Comparison of ENCODE assay signal across 21 cellular contexts in the genomic region with DNA sequence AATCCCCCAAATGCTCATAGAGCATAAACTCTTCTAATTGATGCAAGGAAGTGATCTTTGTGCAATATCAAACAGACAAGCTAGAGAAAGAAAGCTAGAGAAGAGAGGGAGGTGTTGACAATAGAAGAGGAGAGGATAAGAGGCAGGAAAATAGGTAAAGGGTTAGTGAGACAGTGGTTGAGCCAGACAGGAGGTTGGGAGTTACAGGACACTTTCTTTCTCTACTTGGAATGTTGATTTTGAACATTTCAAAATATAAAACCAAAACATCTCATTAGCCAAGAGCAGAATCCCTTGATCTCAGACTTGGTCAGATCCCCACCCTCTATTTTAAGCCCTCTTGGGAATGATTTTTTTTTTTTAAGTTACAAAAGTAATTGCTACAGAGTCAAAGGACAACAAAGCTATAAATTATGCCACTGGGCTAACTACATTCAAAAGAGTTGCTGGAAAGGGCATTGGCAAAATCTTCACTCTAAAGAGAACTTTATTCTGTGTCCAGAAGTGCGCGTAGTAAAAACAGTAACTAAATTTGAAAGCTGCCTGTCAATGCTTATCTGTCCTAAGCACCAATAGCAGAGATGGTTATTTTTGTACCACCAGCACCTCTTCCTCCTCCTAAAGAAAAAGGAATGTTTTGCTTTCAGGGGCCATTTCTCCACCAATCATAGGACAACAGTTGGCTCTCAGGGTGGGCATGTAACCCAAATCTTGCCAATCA.
DNase-seq lines count a peak whose midpoint lies in the region; TF ChIP-seq lines count a peak whose summit lies in the region.
"Had no signal": no experiment of that assay in that cellular context is flagged by ENCODE, and none has a peak within 500 bp of the region (broad histone marks: within the 10 kb centered on the region; RNA-seq: fewer than 3 reads in every experiment).

No MANE protein-coding gene starts in this region.

- H3K4me1 Mint-ChIP-seq in chondrocyte (ENCODE audit: low read depth) = peaks cover 25% of the 10 kb centered on the region
- H3K4me1 Mint-ChIP-seq: CD4-positive, alpha-beta memory T cell; GM23338 had no signal

- no peaks in the 10 kb centered on the region for H3K9me2 ChIP-seq in OCI-LY7 (ENCODE audit: insufficient read depth, low read length)

- 73% methylated on average over 2 of the region's 2 CpGs for WGBS in esophagus muscularis mucosa

- H3K4me3 ChIP-seq in AG10803 (ENCODE audit: low read length) = no peak overlapping the region
- no peak overlapping the region for H3K4me3 ChIP-seq in subcutaneous abdominal adipose tissue (ENCODE audit: low read depth in 1 of 5, low read length in 5 of 5)
- no peak overlapping the region for H3K4me3 ChIP-seq in esophagus muscularis mucosa
- no peak overlapping the region for H3K4me3 ChIP-seq in OCI-LY7 (ENCODE audit: low read depth, low read length, poor library complexity, severe bottlenecking)
- H3K4me3 ChIP-seq: A549, BLaER1, GM23338 had no signal

- no TSS peak for BruUV-seq in OCI-LY7 (replicated peaks; lab: Mats Ljungman, UMichigan)

- no peak for TF ChIP-seq POLR2A in esophagus muscularis mucosa (IDR thresholded peaks at IDR 0.05; ENCODE audit: low read depth)

- H3K9me3 ChIP-seq in subcutaneous abdominal adipose tissue (ENCODE audit: control insufficient read depth in 5 of 5, low read length in 5 of 5) = peaks cover 7 to 30% (median 24%) of the 10 kb centered on the region in 5 donors
- peaks cover 0 to 29% (median 14%) of the 10 kb centered on the region in 4 donors for H3K9me3 ChIP-seq in esophagus muscularis mucosa
- H3K9me3 ChIP-seq in OCI-LY7 (ENCODE audit: low read length) = no peaks in the 10 kb centered on the region
- H3K9me3 ChIP-seq: A549 had no signal

- CTCF ChIA-PET in OCI-LY7 (lab: Charles Lee; ENCODE audit: unreplicated experiment) = no interaction called here

- POLR2A ChIA-PET in OCI-LY7 (lab: Charles Lee) = no interaction called here

- peak overlapping the region; percentile 69 for H3K27ac Mint-ChIP-seq in chondrocyte (ENCODE audit: unreplicated experiment)
- H3K27ac Mint-ChIP-seq: CD4-positive, alpha-beta memory T cell; GM23338; IgD-negative memory B cell had no signal

- H3K27ac ChIP-seq in subcutaneous abdominal adipose tissue (ENCODE audit: low read depth, low read length) = peak overlapping the region; percentile 58
- H3K27ac ChIP-seq in esophagus muscularis mucosa (replicated peaks in 1 of 4) = no peak overlapping the region
- H3K27ac ChIP-seq in OCI-LY7 (ENCODE audit: low read depth, low read length, poor library complexity, severe bottlenecking) = no peak overlapping the region
- H3K27ac ChIP-seq: A549, BLaER1 had no signal

- H3K79me2 ChIP-seq in OCI-LY7 (ENCODE audit: insufficient read depth, low read depth, low read length) = no peaks in the 10 kb centered on the region

- H3K9me3 Mint-ChIP-seq in chondrocyte (ENCODE audit: low read depth) = peaks cover 34% of the 10 kb centered on the region

- intact Hi-C loops in esophagus muscularis mucosa (cut with DNase I) = loop anchor here (10.0 kb wide), 1 partner anchor 127 kb away; no protein-coding TSS in a partner anchor
- intact Hi-C loops in OCI-LY7 (cut with micrococcal nuclease; ENCODE audit: unreplicated experiment) = no loop called here

- DNase-seq in AG10803 (ENCODE audit: low read depth) (peak; percentile 16), chondrocyte (ENCODE audit: low spot score) (no peak), left kidney (ENCODE audit: low read depth, low spot score) (peak; percentile 12), NCI-H748 (lab: John Stamatoyannopoulos, UW; ENCODE audit: unreplicated experiment) (no peak), esophagus muscularis mucosa (ENCODE audit: extremely low spot score) (no peak), OCI-LY7 (ENCODE audit: low spot score) (no peak)
- DNase-seq: CD4-positive, alpha-beta memory T cell; HCEC 1CT; Kasumi-1; MM.1S; NCI-H1092; NCI-H1436 treated with DMSO at 0.1 percent for 48 hours; NCI-H2029 treated with DMSO at 0.1 percent for 48 hours; NCI-H510A; NCI-H774; SIG-M5 had no signal

- TF ChIP-seq CTCF in AG10803 (conservative IDR thresholded peaks at IDR 0.05; ENCODE audit: low read length) (no peak), chondrocyte (IDR thresholded peaks at IDR 0.05) (no peak), esophagus muscularis mucosa (IDR thresholded peaks at IDR 0.05) (no peak), OCI-LY7 (conservative IDR thresholded peaks at IDR 0.05; ENCODE audit: low read length) (no peak)

- peaks cover 0 to 9% (median 0%) of the 10 kb centered on the region in 5 donors for H3K36me3 ChIP-seq in subcutaneous abdominal adipose tissue (ENCODE audit: control insufficient read depth in 5 of 5, insufficient read depth in 5 of 5, low read length in 5 of 5)
- H3K36me3 ChIP-seq in esophagus muscularis mucosa = peaks cover 0 to 10% (median 0%) of the 10 kb centered on the region in 4 donors
- no peaks in the 10 kb centered on the region for H3K36me3 ChIP-seq in OCI-LY7 (ENCODE audit: insufficient read depth, low read length)
- H3K36me3 ChIP-seq: BLaER1 had no signal

- no peaks in the 10 kb centered on the region for H3K27me3 ChIP-seq in subcutaneous abdominal adipose tissue (ENCODE audit: control insufficient read depth in 5 of 5, insufficient read depth in 4 of 5, low read length in 5 of 5)
- H3K27me3 ChIP-seq in esophagus muscularis mucosa = no peaks in the 10 kb centered on the region
- H3K27me3 ChIP-seq: BLaER1 had no signal

- H3K4me2 ChIP-seq in OCI-LY7 (ENCODE audit: low read length) = no peak overlapping the region
- H3K4me2 ChIP-seq: A549, BLaER1, GM23338 had no signal

- H2AFZ ChIP-seq in OCI-LY7 (ENCODE audit: low read length) = no peak overlapping the region
- H2AFZ ChIP-seq: GM23338 had no signal

- no peak overlapping the region for H3K9ac ChIP-seq in subcutaneous abdominal adipose tissue (ENCODE audit: low read length in 5 of 5)
- H3K9ac ChIP-seq: BLaER1 had no signal

- no peak for TF ChIP-seq EP300 in esophagus muscularis mucosa (IDR thresholded peaks at IDR 0.05)

- H3K4me3 Mint-ChIP-seq in chondrocyte (ENCODE audit: unreplicated experiment) = no peak overlapping the region
- H3K4me3 Mint-ChIP-seq: CD4-positive, alpha-beta memory T cell; GM23338; IgD-negative memory B cell had no signal

- H3K27me3 Mint-ChIP-seq in chondrocyte (ENCODE audit: low read depth) = no peaks in the 10 kb centered on the region
- H3K27me3 Mint-ChIP-seq: CD4-positive, alpha-beta memory T cell; IgD-negative memory B cell had no signal

- H3K36me3 Mint-ChIP-seq in chondrocyte (ENCODE audit: low read depth) = peaks cover 32% of the 10 kb centered on the region
- H3K36me3 Mint-ChIP-seq: CD4-positive, alpha-beta memory T cell; IgD-negative memory B cell had no signal

- peaks cover 0 to 24% (median 3%) of the 10 kb centered on the region in 5 donors for H3K4me1 ChIP-seq in subcutaneous abdominal adipose tissue (ENCODE audit: control insufficient read depth in 5 of 5, insufficient read depth in 5 of 5, low read length in 5 of 5)
- H3K4me1 ChIP-seq in esophagus muscularis mucosa = peaks cover 0 to 20% (median 15%) of the 10 kb centered on the region in 4 donors
- no peaks in the 10 kb centered on the region for H3K4me1 ChIP-seq in OCI-LY7 (ENCODE audit: insufficient read depth, low read length, poor library complexity, severe bottlenecking)
- H3K4me1 ChIP-seq: A549, BLaER1 had no signal

- no peaks in the 10 kb centered on the region for H4K20me1 ChIP-seq in OCI-LY7 (ENCODE audit: insufficient read depth, low read length)
- H4K20me1 ChIP-seq: BLaER1 had no signal

Comparison
In these comparisons a context has a peak if more than half of its experiments do, and no peak if none do; other contexts are left out.
1. DNase-seq: peak in AG10803 (single experiment) and left kidney (single experiment); none in chondrocyte (single experiment), NCI-H748 (single experiment), esophagus muscularis mucosa (single experiment) and OCI-LY7 (single experiment).